In genomic region chr1:219733511-219733910, GRCh38 we compare ENCODE assay signal across 23 cellular contexts.
"Had no signal": no experiment of that assay in that cellular context is flagged by ENCODE, and none has a peak within 500 bp of the region (broad histone marks: within the 10 kb centered on the region; RNA-seq: fewer than 3 reads in every experiment).

No MANE protein-coding gene starts in this region.

- DNase-seq: activated CD4-positive, alpha-beta T cell treated with anti-CD3 and anti-CD28 coated beads, Interleukin-2, amount 10 ng/mL, durations not matched to agents 24 days and 14 days; activated CD4-positive, alpha-beta T cell treated with anti-CD3 and anti-CD28 coated beads, Interleukin-2, amount 50 U/mL, for 4 hours; activated CD8-positive, alpha-beta T cell treated with anti-CD3 and anti-CD28 coated beads for 36 hours; activated effector memory CD4-positive, alpha-beta T cell treated with anti-CD3 and anti-CD28 coated beads, Interleukin-2, amount 50 U/mL, for 16 hours; activated naive CD4-positive, alpha-beta T cell; activated naive CD4-positive, alpha-beta T cell treated with anti-CD3 and anti-CD28 coated beads, Interleukin-2, amount 50 U/mL, for 16 hours; activated naive CD8-positive, alpha-beta T cell treated with anti-CD3 and anti-CD28 coated beads for 36 hours; activated T-cell treated with anti-CD3 and anti-CD28 coated beads, Interleukin-2, amount 50 U/mL, for 1 hour; activated T-cell treated with anti-CD3 and anti-CD28 coated beads, Interleukin-2, amount 50 U/mL, for 72 hours; amniotic stem cell; aorta; brain microvascular endothelial cell; NCI-H1092 treated with DMSO at 0.1 percent for 48 hours; NCI-H1417 treated with DMSO at 0.1 percent for 48 hours; NCI-H187 treated with DMSO at 0.1 percent for 48 hours; NCI-H2081; NCI-H2171 treated with DMSO at 0.1 percent for 48 hours; NCI-H2227 treated with DMSO at 0.1 percent for 48 hours; NCI-H446 treated with DMSO at 0.1 percent for 48 hours; NCI-H524; SHP77; T1000 had no signal

- FAIRE-seq: TTC549 had no signal
